In the genomic region with DNA sequence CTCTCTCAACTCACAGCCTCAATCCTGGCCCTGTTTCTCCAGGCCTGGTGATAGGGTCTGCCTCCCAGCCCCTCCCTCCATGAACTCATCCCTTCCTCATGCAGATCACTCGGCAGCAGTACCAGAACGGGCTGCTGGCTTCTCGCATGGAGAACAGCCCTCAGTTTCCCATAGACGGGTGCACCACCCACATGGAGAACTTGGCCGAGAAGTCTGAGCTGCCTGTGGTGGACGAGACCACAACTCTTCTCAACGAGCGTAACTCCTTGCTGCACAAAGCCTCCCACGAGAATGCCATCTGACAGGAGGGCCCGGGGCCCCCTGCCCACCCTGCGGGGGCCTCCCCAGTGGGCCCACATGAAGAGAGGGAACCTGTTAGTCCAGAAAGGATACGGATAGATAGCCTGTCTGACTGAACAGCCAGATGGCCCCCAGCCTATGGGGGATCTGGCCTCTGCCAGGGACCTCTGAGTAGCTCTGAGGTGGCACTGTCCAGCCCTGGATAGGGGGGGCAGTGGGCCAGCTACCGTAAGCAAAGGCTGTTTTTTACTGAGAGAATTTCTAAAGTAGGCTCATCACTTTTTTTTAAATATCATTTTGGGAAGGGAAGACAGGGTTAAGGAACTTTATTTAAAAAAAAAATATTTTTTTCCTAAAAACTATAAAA, we compare ENCODE assay signal across 17 cellular contexts. TPM values are rescaled to one million over a fixed set of nuclear protein-coding genes. Genes with fewer than 3 reads are reported as not detected.
DNase-seq lines count a peak whose midpoint lies in the region; ATAC-seq and TF ChIP-seq lines count a peak whose summit lies in the region.
"Had no signal": no experiment of that assay in that cellular context is flagged by ENCODE, and none has a peak within 500 bp of the region (broad histone marks: within the 10 kb centered on the region; RNA-seq: fewer than 3 reads in every experiment).

No MANE protein-coding gene starts in this region.

- no peak for ATAC-seq in effector memory CD8-positive, alpha-beta T cell (replicated peaks)
- ATAC-seq in gastrocnemius medialis (no peak), HG03095 (IDR thresholded peaks at IDR 0.05; ENCODE audit: unreplicated experiment) (no peak)
- ATAC-seq: Panc1 had no signal

- H3K4me3 ChIP-seq in left ventricle myocardium inferior (no peak overlapping the region), gastrocnemius medialis (no peak overlapping the region), tibial artery (no peak overlapping the region)

- H3K27me3 Mint-ChIP-seq in IgD-negative memory B cell: no peaks in the 10 kb centered on the region
- no peaks in the 10 kb centered on the region for H3K27me3 Mint-ChIP-seq in effector memory CD8-positive, alpha-beta T cell
- H3K27me3 Mint-ChIP-seq: CD4-positive, alpha-beta T cell had no signal

- intact Hi-C loops in left ventricle myocardium inferior (cut with micrococcal nuclease): no loop called here
- intact Hi-C loops in cardiac septum (cut with DNase I): no loop called here
- intact Hi-C loops in gastrocnemius medialis (cut with DNase I; ENCODE audit: low total_unique reads): no loop called here
- intact Hi-C loops in tibial artery (cut with DNase I; ENCODE audit: low total_unique reads): no loop called here

- TF ChIP-seq POLR2A in gastrocnemius medialis (IDR thresholded peaks at IDR 0.05): no peak

- H3K27me3 ChIP-seq in left ventricle myocardium inferior (ENCODE audit: low read depth): no peaks in the 10 kb centered on the region
- H3K27me3 ChIP-seq in gastrocnemius medialis: no peaks in the 10 kb centered on the region
- H3K27me3 ChIP-seq in tibial artery: no peaks in the 10 kb centered on the region

- H3K9me3 Mint-ChIP-seq in IgD-negative memory B cell: no peaks in the 10 kb centered on the region
- peaks cover 0 to 2% of the 10 kb centered on the region in 2 donors for H3K9me3 Mint-ChIP-seq in effector memory CD8-positive, alpha-beta T cell
- H3K9me3 Mint-ChIP-seq: CD4-positive, alpha-beta T cell had no signal

- H3K4me1 Mint-ChIP-seq in IgD-negative memory B cell: peaks cover 14 to 29% (median 26%) of the 10 kb centered on the region in 3 donors
- peaks cover 36 to 38% of the 10 kb centered on the region in 2 donors for H3K4me1 Mint-ChIP-seq in effector memory CD8-positive, alpha-beta T cell (ENCODE audit: low read depth in 2 of 2)

- peak overlapping the region; percentile 68 for H3K27ac ChIP-seq in left ventricle myocardium inferior (replicated peaks)
- peak overlapping the region in 3 of 4 donors; percentile 8 to 50 (median 18) for H3K27ac ChIP-seq in gastrocnemius medialis
- no peak overlapping the region for H3K27ac ChIP-seq in tibial artery

- TF ChIP-seq CTCF in left ventricle myocardium inferior (IDR thresholded peaks at IDR 0.05; ENCODE audit: borderline replicate concordance): no peak
- no peak for TF ChIP-seq CTCF in gastrocnemius medialis (IDR thresholded peaks at IDR 0.05 in 4 of 5, conservative IDR thresholded peaks at IDR 0.05 in 1 of 5)
- TF ChIP-seq CTCF in tibial artery (IDR thresholded peaks at IDR 0.05): no peak

- H3K4me1 ChIP-seq in left ventricle myocardium inferior: peaks cover 60% of the 10 kb centered on the region
- H3K4me1 ChIP-seq in gastrocnemius medialis: peaks cover 13 to 14% of the 10 kb centered on the region in 2 donors
- peaks cover 0 to 9% (median 4%) of the 10 kb centered on the region in 4 donors for H3K4me1 ChIP-seq in tibial artery

- H3K36me3 Mint-ChIP-seq in IgD-negative memory B cell: peaks cover 8% of the 10 kb centered on the region
- peaks cover 11% of the 10 kb centered on the region for H3K36me3 Mint-ChIP-seq in effector memory CD8-positive, alpha-beta T cell (ENCODE audit: insufficient read depth)

- H3K27ac Mint-ChIP-seq in IgD-negative memory B cell: peak overlapping the region; percentile 53 to 90 (median 69)
- H3K27ac Mint-ChIP-seq in effector memory CD8-positive, alpha-beta T cell: peak overlapping the region; percentile 55 to 62

- H3K9me3 ChIP-seq in left ventricle myocardium inferior (replicated peaks): no peaks in the 10 kb centered on the region
- H3K9me3 ChIP-seq in gastrocnemius medialis: no peaks in the 10 kb centered on the region
- H3K9me3 ChIP-seq in tibial artery: no peaks in the 10 kb centered on the region

- H3K36me3 ChIP-seq in left ventricle myocardium inferior: peaks cover 14% of the 10 kb centered on the region
- H3K36me3 ChIP-seq in gastrocnemius medialis: no peaks in the 10 kb centered on the region
- H3K36me3 ChIP-seq in tibial artery: peaks cover 0 to 42% (median 16%) of the 10 kb centered on the region in 3 donors

- H3K4me3 Mint-ChIP-seq in IgD-negative memory B cell: peak overlapping the region in 1 of 4 donors; percentile 27
- H3K4me3 Mint-ChIP-seq in effector memory CD8-positive, alpha-beta T cell: peak overlapping the region in 1 of 2 donors; percentile 10
- H3K4me3 Mint-ChIP-seq: CD4-positive, alpha-beta T cell had no signal

- DNase-seq in left ventricle myocardium inferior (no peak), cardiac septum (ENCODE audit: low spot score) (no peak), gastrocnemius medialis (no peak), tibial artery (no peak), HUDEP-2 (lab: John Stamatoyannopoulos, UW; ENCODE audit: unreplicated experiment in 76 of 76) (no peak)
- DNase-seq in effector memory CD8-positive, alpha-beta T cell: no peak
- DNase-seq: AML-193; CD4-positive, alpha-beta T cell; Kasumi-1; NCI-H187 treated with DMSO at 0.1 percent for 48 hours; NCI-H2171; NCI-H446 treated with DMSO at 0.1 percent for 48 hours; NCI-H774; SHP77 had no signal

- in situ Hi-C loops in gastrocnemius medialis (cut with MboI; ENCODE audit: low sequenced_read_pairs in 4 of 4): no loop called here

RNA-seq across cellular contexts. Expression of a gene that starts 6.7 kb away (rescaled TPM):
- total RNA-seq in left ventricle myocardium inferior: 11.1 TPM
- 10.7 TPM for total RNA-seq in cardiac septum
- polyA plus RNA-seq in IgD-negative memory B cell: 3.5 TPM
- 1 to 10 TPM; 3.3 to 9.8 (median 8.6) TPM for total RNA-seq in gastrocnemius medialis

RNA-seq across cellular contexts. Expression of a gene that starts 34.5 kb away (rescaled TPM):
- 14.4 TPM for total RNA-seq in left ventricle myocardium inferior
- total RNA-seq in cardiac septum: 10.6 TPM
- 1.3 TPM for polyA plus RNA-seq in IgD-negative memory B cell
- 1,000 to 10,000 TPM in 2 of 4 donors, 100 to 1,000 TPM in 2; 642 to 1,565 (median 923) TPM for total RNA-seq in gastrocnemius medialis

RNA-seq across cellular contexts. Expression of a gene that starts 48.5 kb away (rescaled TPM):
- total RNA-seq in left ventricle myocardium inferior (14.3 TPM), cardiac septum (15.2 TPM), gastrocnemius medialis (10 to 100 TPM; 25.8 to 50.6 (median 43.8) TPM)
- 16.3 TPM for polyA plus RNA-seq in IgD-negative memory B cell

RNA-seq across cellular contexts. Expression of a gene that starts 48.6 kb away (rescaled TPM):
- 28.9 TPM for total RNA-seq in left ventricle myocardium inferior
- total RNA-seq in cardiac septum: 36.8 TPM
- polyA plus RNA-seq in IgD-negative memory B cell: 7.9 TPM
- total RNA-seq in gastrocnemius medialis: 10 to 100 TPM in 2 of 4 donors, 1 to 10 TPM in 2; 5.4 to 20.1 (median 9.1) TPM

Comparison
In these comparisons a context has a peak if more than half of its experiments do, and no peak if none do; other contexts are left out.
1. H3K27ac ChIP-seq: peak in left ventricle myocardium inferior (single experiment) and gastrocnemius medialis (3 of 4); none in tibial artery (0 of 2).
2. RNA of a gene that starts 34.5 kb away (total RNA-seq): 642 to 1,565 TPM in gastrocnemius medialis; 14.4 TPM in left ventricle myocardium inferior (single experiment) and 10.6 TPM in cardiac septum (single experiment); every median in the first group is over 10 times any median in the second.